ENCODE assay signal across 8 cellular contexts in the genomic region with DNA sequence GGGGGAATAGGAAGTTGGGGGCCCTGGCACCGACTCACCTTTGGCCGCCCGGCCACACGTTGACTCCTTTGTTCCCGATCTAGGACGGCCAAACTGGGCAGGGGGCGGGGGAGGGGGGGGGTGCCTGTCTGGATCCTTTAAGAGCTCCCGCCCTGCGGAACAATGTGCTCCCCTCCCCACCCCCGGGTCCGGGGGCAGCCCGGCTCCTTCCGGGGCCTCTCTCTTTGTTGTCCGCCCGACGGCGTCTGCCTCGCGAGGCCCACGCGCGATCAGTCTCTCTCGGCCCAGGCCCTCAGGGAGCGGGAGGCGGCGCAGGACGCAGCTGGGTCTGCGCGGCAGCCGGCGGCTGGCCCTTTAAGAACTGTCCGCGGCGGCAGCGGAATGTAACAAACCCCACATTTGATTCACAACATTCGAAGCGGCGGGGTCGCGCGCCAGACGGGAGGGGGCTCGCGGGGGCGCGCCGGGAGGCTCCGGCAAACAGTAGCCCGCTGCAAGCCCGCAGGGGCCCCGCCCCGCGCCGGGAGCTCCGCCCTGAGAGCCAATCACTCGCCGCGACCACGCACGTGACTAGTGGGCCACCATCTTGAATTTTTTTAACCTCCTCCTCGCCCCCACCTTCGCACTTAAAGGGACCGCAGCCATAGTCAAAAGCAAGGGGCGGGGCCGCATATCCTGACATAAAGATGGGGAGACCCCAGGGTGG. TPM values are rescaled to one million over a fixed set of nuclear protein-coding genes. Genes with fewer than 3 reads are reported as not detected.
DNase-seq lines count a peak whose midpoint lies in the region; ATAC-seq and TF ChIP-seq lines count a peak whose summit lies in the region.

RNF44 (minus strand) TSS at position 501 of the 706 bp plus-strand sequence. CDS start 4,930 bp downstream, outside the sequence.

- peak; percentile 79 for ATAC-seq in naive thymus-derived CD4-positive, alpha-beta T cell
- peak; percentile 85 for ATAC-seq in stimulated activated memory B cell treated with anti-CD40 and anti-IgM and Interleukin-4, amounts not matched to agents 10 μg/mL and 1 μg/mL and 100 μg/mL, for 72 hours

- peaks cover 17% of the 10 kb centered on the region for H3K79me2 ChIP-seq in fibroblast of lung (ENCODE audit: control insufficient read depth, insufficient read depth, low read length)

- intact Hi-C loops in naive thymus-derived CD4-positive, alpha-beta T cell (cut with micrococcal nuclease), result loop anchor here (1.0 to 10.0 kb wide), 20 partner anchors 8 to 1015 kb away; partner anchors contain the start of genes CLTB (in 2 of the 2), FAF2 (in 2 of the 2), GRK6 (in 2 of the 2) and HRH2 (in 2 of the 2)

- peaks cover 50 to 69% (median 66%) of the 10 kb centered on the region in 7 donors for H3K4me1 Mint-ChIP-seq in naive thymus-derived CD4-positive, alpha-beta T cell
- H3K4me1 Mint-ChIP-seq in stimulated activated memory B cell treated with anti-CD40 and anti-IgM and Interleukin-4, amounts not matched to agents 10 μg/mL and 1 μg/mL and 100 μg/mL, for 72 hours, result peaks cover 64% of the 10 kb centered on the region

- peak within 1 kb of the TSS; percentile 94 for H3K27ac ChIP-seq in fibroblast of lung (ENCODE audit: insufficient read depth, low read length)
- H3K27ac ChIP-seq in naive thymus-derived CD4-positive, alpha-beta T cell (ENCODE audit: low read depth, low read length), result peak within 1 kb of the TSS; percentile 96

- peaks cover 18% of the 10 kb centered on the region for H3K4me1 ChIP-seq in fibroblast of lung (ENCODE audit: control insufficient read depth, extremely low read depth, insufficient read depth, low read length)
- peaks cover 65 to 66% of the 10 kb centered on the region in 2 donors for H3K4me1 ChIP-seq in naive thymus-derived CD4-positive, alpha-beta T cell (ENCODE audit: control insufficient read depth in 2 of 2, insufficient read depth in 2 of 2, low read length in 2 of 2)

- H3K27ac Mint-ChIP-seq in naive thymus-derived CD4-positive, alpha-beta T cell, result peak within 1 kb of the TSS; percentile 99 to 100 (median 99)
- peak within 1 kb of the TSS; percentile 93 for H3K27ac Mint-ChIP-seq in stimulated activated memory B cell treated with anti-CD40 and anti-IgM and Interleukin-4, amounts not matched to agents 10 μg/mL and 1 μg/mL and 100 μg/mL, for 72 hours

- H3K4me2 ChIP-seq in fibroblast of lung (ENCODE audit: extremely low read depth, insufficient read depth, low read length), result peak within 1 kb of the TSS; percentile 93

- CTCF ChIA-PET in naive thymus-derived CD4-positive, alpha-beta T cell (lab: Charles Lee), result interaction anchor here (0.9 to 1.8 kb wide), 3 partner anchors 37 to 175 kb away, joined by 3 to 9 read pairs (median 3); partner anchors contain the start of genes FAF2 and KIAA1191

- peak within 1 kb of the TSS; percentile 96 to 100 (median 99) for H3K4me3 Mint-ChIP-seq in naive thymus-derived CD4-positive, alpha-beta T cell
- H3K4me3 Mint-ChIP-seq in stimulated activated memory B cell treated with anti-CD40 and anti-IgM and Interleukin-4, amounts not matched to agents 10 μg/mL and 1 μg/mL and 100 μg/mL, for 72 hours, result peak within 1 kb of the TSS; percentile 91

- H2AFZ ChIP-seq in fibroblast of lung (ENCODE audit: low read length), result peak within 1 kb of the TSS; percentile 89

- TF ChIP-seq CTCF in LNCaP clone FGC (IDR thresholded peaks at IDR 0.05; ENCODE audit: control insufficient read depth, extremely low read depth, insufficient read depth) (no peak), fibroblast of lung (conservative IDR thresholded peaks at IDR 0.05 in 1 of 2, IDR thresholded peaks at IDR 0.05 in 1 of 2; ENCODE audit: low read depth in 1 of 2, low read length in 2 of 2) (no peak)

- H3K9me3 ChIP-seq in fibroblast of lung (ENCODE audit: control insufficient read depth, insufficient read depth, low read depth, low read length), result no peaks in the 10 kb centered on the region
- H3K9me3 ChIP-seq in naive thymus-derived CD4-positive, alpha-beta T cell (ENCODE audit: control insufficient read depth in 2 of 3, low read length in 3 of 3), result no peaks in the 10 kb centered on the region

- H3K27me3 ChIP-seq in fibroblast of lung (ENCODE audit: control insufficient read depth, insufficient read depth, low read length), result no peaks in the 10 kb centered on the region
- H3K27me3 ChIP-seq in naive thymus-derived CD4-positive, alpha-beta T cell (ENCODE audit: control insufficient read depth in 2 of 2, insufficient read depth in 2 of 2, low read length in 2 of 2), result no peaks in the 10 kb centered on the region

- H3K36me3 ChIP-seq in fibroblast of lung (ENCODE audit: control insufficient read depth, insufficient read depth, low read length), result no peaks in the 10 kb centered on the region
- H3K36me3 ChIP-seq in naive thymus-derived CD4-positive, alpha-beta T cell (ENCODE audit: control insufficient read depth in 2 of 3, insufficient read depth in 3 of 3, low read length in 3 of 3), result peaks cover 0 to 22% (median 0%) of the 10 kb centered on the region in 3 experiments

- peaks cover 0 to 8% (median 0%) of the 10 kb centered on the region in 11 donors for H3K9me3 Mint-ChIP-seq in naive thymus-derived CD4-positive, alpha-beta T cell
- H3K9me3 Mint-ChIP-seq in stimulated activated memory B cell treated with anti-CD40 and anti-IgM and Interleukin-4, amounts not matched to agents 10 μg/mL and 1 μg/mL and 100 μg/mL, for 72 hours, result no peaks in the 10 kb centered on the region

- H3K36me3 Mint-ChIP-seq in naive thymus-derived CD4-positive, alpha-beta T cell, result peaks cover 4 to 27% (median 8%) of the 10 kb centered on the region in 5 donors
- no peaks in the 10 kb centered on the region for H3K36me3 Mint-ChIP-seq in stimulated activated memory B cell treated with anti-CD40 and anti-IgM and Interleukin-4, amounts not matched to agents 10 μg/mL and 1 μg/mL and 100 μg/mL, for 72 hours

- POLR2A ChIA-PET in naive thymus-derived CD4-positive, alpha-beta T cell (lab: Charles Lee), result interaction anchor here (0.9 to 11.7 kb wide), 17 partner anchors 8 to 175 kb away, joined by 3 to 251 read pairs (median 9); partner anchors contain the start of genes CDHR2, CLTB, FAF2 and HIGD2A

- H4K20me1 ChIP-seq in fibroblast of lung (ENCODE audit: control insufficient read depth, extremely low read depth, insufficient read depth, low read length), result no peaks in the 10 kb centered on the region

- no peaks in the 10 kb centered on the region for H3K27me3 Mint-ChIP-seq in naive thymus-derived CD4-positive, alpha-beta T cell
- H3K27me3 Mint-ChIP-seq in stimulated activated memory B cell treated with anti-CD40 and anti-IgM and Interleukin-4, amounts not matched to agents 10 μg/mL and 1 μg/mL and 100 μg/mL, for 72 hours, result no peaks in the 10 kb centered on the region

- H3K4me3 ChIP-seq in LNCaP clone FGC (ENCODE audit: low read depth, low read length) (peak within 1 kb of the TSS; percentile 93), fibroblast of lung (replicated peaks in 1 of 4; ENCODE audit: control extremely low read depth in 1 of 4, insufficient read depth in 1 of 4, low read depth in 3 of 4, low read length in 4 of 4) (peak within 1 kb of the TSS; percentile 73 to 91 (median 88))
- peak within 1 kb of the TSS; percentile 100 for H3K4me3 ChIP-seq in naive thymus-derived CD4-positive, alpha-beta T cell (ENCODE audit: low read length)

- DNase-seq in EH (ENCODE audit: low read depth) (peak; percentile 98), H4 (ENCODE audit: low spot score) (peak; percentile 98), LNCaP clone FGC (ENCODE audit: low read depth) (peak; percentile 89), RPMI8226 (peak; percentile 97), fibroblast of lung (ENCODE audit: low read depth in 2 of 2) (peak; percentile 97 to 98)
- DNase-seq in activated T-helper 1 cell treated with anti-CD3 and anti-CD28 coated beads, Interleukin-2, amount 50 U/mL, for 16 hours (ENCODE audit: low read depth in 1 of 2, low spot score in 1 of 2), result peak; percentile 97 to 98
- DNase-seq in naive thymus-derived CD4-positive, alpha-beta T cell, result peak; percentile 98 to 100 (median 99)

- peak within 1 kb of the TSS; percentile 64 for H3K9ac ChIP-seq in fibroblast of lung (ENCODE audit: insufficient read depth, low read length)

RNA-seq across cellular contexts. Expression of gene RNF44, which starts in this region (rescaled TPM):
- 3.0 and 4.9 TPM in 2 replicates for total RNA-seq in H4 (2014; rRNA removed; shearing (Covaris generic))
- 2.3 and 2.6 TPM in 2 replicates for total RNA-seq in fibroblast of lung
- polyA plus RNA-seq in fibroblast of lung, result 1.4 and 2.4 TPM in 2 replicates
- polyA plus RNA-seq in fibroblast of lung (2012), result 4.5 and 5.1 TPM in 2 replicates
- 3.4 and 5.1 TPM in 2 replicates for polyA minus RNA-seq in fibroblast of lung (ENCODE audit: low replicate concordance)
- total RNA-seq in naive thymus-derived CD4-positive, alpha-beta T cell, result 100 to 1,000 TPM; 145 to 305 (median 280) TPM
- polyA plus RNA-seq in naive thymus-derived CD4-positive, alpha-beta T cell, result 1 to 10 TPM; 3.3 to 5.0 TPM

Comparison
In these comparisons a context has a peak if more than half of its experiments do, and no peak if none do; other contexts are left out.
1. Peak in every context shown above with its lines: DNase-seq, ATAC-seq, H3K4me3 ChIP-seq and H3K27ac ChIP-seq.
2. RNA of gene RNF44 (total RNA-seq): 145 to 305 TPM in naive thymus-derived CD4-positive, alpha-beta T cell; 3.0 to 4.9 TPM in H4 and 2.3 to 2.6 TPM in fibroblast of lung; every median in the first group is over 10 times any median in the second.